In genomic region chr19:10568444-10568825, GRCh38 we compare ENCODE assay signal across 1 cellular context.
TF ChIP-seq lines count a peak whose summit lies in the region.

No MANE protein-coding gene starts in this region.

TF ChIP-seq in HepG2, 621 proteins besides CTCF, POLR2A, EP300 and RAD21:
- TF ChIP-seq MEIS2 (CRISPR knock-in tag; IDR thresholded peaks at IDR 0.05), result 0 out of 2 replicates have a peak, but pooled peaks have one; percentile 5
- TF ChIP-seq ZBTB7A (CRISPR knock-in tag; IDR thresholded peaks at IDR 0.05), result 0 out of 2 replicates have a peak, but pooled peaks have one; percentile 17
- TF ChIP-seq ONECUT2 (CRISPR knock-in tag; IDR thresholded peaks at IDR 0.05), result no peak
- peak; percentile 44; the same call in 1 of the 2 replicates for TF ChIP-seq UBTF (CRISPR knock-in tag; IDR thresholded peaks at IDR 0.05)
- TF ChIP-seq ZNF121 (CRISPR knock-in tag; IDR thresholded peaks at IDR 0.05), result 0 out of 2 replicates have a peak, but pooled peaks have one; percentile 11
- TF ChIP-seq ZNF768 (CRISPR knock-in tag; IDR thresholded peaks at IDR 0.05), result peak; percentile 27; the same call in 1 of the 2 replicates
- no peak for TF ChIP-seq ZNF616 (CRISPR knock-in tag; IDR thresholded peaks at IDR 0.05; ENCODE audit: low read depth)
- TF ChIP-seq ZFP91 (CRISPR knock-in tag; IDR thresholded peaks at IDR 0.05; ENCODE audit: borderline replicate concordance), result no peak
- TF ChIP-seq ZNF781 (CRISPR knock-in tag; IDR thresholded peaks at IDR 0.05; ENCODE audit: borderline replicate concordance, not compliant biosample characterization), result no peak
- TF ChIP-seq ZNF776 (CRISPR knock-in tag; IDR thresholded peaks at IDR 0.05), result 0 out of 2 replicates have a peak, but pooled peaks have one; percentile 5
- TF ChIP-seq NFKB2 (CRISPR knock-in tag; IDR thresholded peaks at IDR 0.05; ENCODE audit: borderline replicate concordance), result peak; percentile 2; the same call in 1 of the 2 replicates
